ENCODE assay signal across 16 cellular contexts in genomic region chr16:17481741-17482140, GRCh38.
"Had no signal": no experiment of that assay in that cellular context is flagged by ENCODE, and none has a peak within 500 bp of the region (broad histone marks: within the 10 kb centered on the region; RNA-seq: fewer than 3 reads in every experiment).

No MANE protein-coding gene starts in this region.

- H3K9me3 Mint-ChIP-seq: dendritic cell treated with granulocyte-macrophage colony-stimulating factor and Interleukin-4, amounts not matched to agents 40 ng/mL and 50 ng/mL, for 4 days had no signal

- H3K9me3 ChIP-seq: neutrophil, stomach, thoracic aorta, transverse colon had no signal

- H3K27ac Mint-ChIP-seq: dendritic cell treated with granulocyte-macrophage colony-stimulating factor and Interleukin-4, amounts not matched to agents 40 ng/mL and 50 ng/mL, for 4 days; naive thymus-derived CD4-positive, alpha-beta T cell had no signal

- H3K27ac ChIP-seq: heart right ventricle, neutrophil, stomach, thoracic aorta, transverse colon had no signal

- H3K36me3 ChIP-seq: heart right ventricle, neutrophil, stomach, thoracic aorta, transverse colon had no signal

- H3K27me3 ChIP-seq: transverse colon had no signal

- H3K4me3 Mint-ChIP-seq: dendritic cell treated with granulocyte-macrophage colony-stimulating factor and Interleukin-4, amounts not matched to agents 40 ng/mL and 50 ng/mL, for 4 days; naive thymus-derived CD4-positive, alpha-beta T cell had no signal

- DNase-seq: heart right ventricle; left cardiac atrium; left ventricle myocardium superior; mesenchymal stem cell; midbrain; naive thymus-derived CD4-positive, alpha-beta T cell; stimulated activated CD4-positive, alpha-beta T cell treated with anti-CD3 and anti-CD28 coated beads, Interleukin-2, amount 100 ng/mL, for 24 hours; stimulated activated naive CD4-positive, alpha-beta T cell; stomach; substantia nigra; transverse colon had no signal

- H3K4me3 ChIP-seq: heart right ventricle, lung, stomach, thoracic aorta, transverse colon had no signal

- ATAC-seq: heart right ventricle; left cardiac atrium; left ventricle myocardium superior; naive thymus-derived CD4-positive, alpha-beta T cell; sciatic nerve had no signal
